In the genomic region with DNA sequence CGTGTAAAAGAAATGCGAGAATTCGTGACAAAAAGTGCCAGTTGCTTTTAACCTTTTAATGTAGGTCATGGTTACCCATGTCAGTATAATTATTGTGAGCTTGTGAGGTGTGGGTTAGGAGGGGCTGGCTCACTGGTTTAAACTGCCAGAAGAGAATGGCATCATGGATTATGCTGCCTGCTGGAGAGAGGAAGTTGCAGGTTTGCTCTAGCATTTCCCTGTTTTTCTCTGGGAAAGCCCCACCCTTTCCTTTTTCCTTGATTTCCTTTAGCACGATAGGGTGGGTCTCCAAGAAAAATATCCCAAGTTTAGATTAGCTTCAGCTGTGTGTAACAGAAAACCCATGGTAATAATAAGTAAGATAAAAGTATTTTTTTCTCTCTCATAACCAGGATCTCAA, we compare ENCODE assay signal across 19 cellular contexts. TPM values are rescaled to one million over a fixed set of nuclear protein-coding genes. Genes with fewer than 3 reads are reported as not detected.
DNase-seq lines count a peak whose midpoint lies in the region; ATAC-seq, FAIRE-seq and TF ChIP-seq lines count a peak whose summit lies in the region.
"Had no signal": no experiment of that assay in that cellular context is flagged by ENCODE, and none has a peak within 500 bp of the region (broad histone marks: within the 10 kb centered on the region; RNA-seq: fewer than 3 reads in every experiment).

No MANE protein-coding gene starts in this region.

- no peaks in the 10 kb centered on the region for H3K27me3 ChIP-seq in adrenal gland
- no peaks in the 10 kb centered on the region for H3K27me3 ChIP-seq in endothelial cell of umbilical vein (ENCODE audit: control insufficient read depth in 2 of 2, insufficient read depth in 2 of 2, low read length in 2 of 2)
- H3K27me3 ChIP-seq in mesenchymal stem cell (ENCODE audit: control insufficient read depth in 1 of 2, insufficient read depth in 1 of 2, low read length in 2 of 2): peaks cover 26 to 47% of the 10 kb centered on the region in 2 experiments
- H3K27me3 ChIP-seq in gastrocnemius medialis: no peaks in the 10 kb centered on the region
- H3K27me3 ChIP-seq: BE2C had no signal

- peak overlapping the region in 3 of 5 donors; percentile 23 to 71 (median 31) for H3K27ac ChIP-seq in adrenal gland
- no peak overlapping the region for H3K27ac ChIP-seq in endothelial cell of umbilical vein (ENCODE audit: insufficient read depth, low read depth, low read length)
- no peak overlapping the region for H3K27ac ChIP-seq in mesenchymal stem cell (ENCODE audit: low read length, poor library complexity, severe bottlenecking)
- H3K27ac ChIP-seq in gastrocnemius medialis: peak overlapping the region in 3 of 4 donors; percentile 44 to 66 (median 54)
- H3K27ac ChIP-seq: GM23248 had no signal

- no peak overlapping the region for H3K4me3 Mint-ChIP-seq in HFFc6
- H3K4me3 Mint-ChIP-seq: H9 had no signal

- H3K9me1 ChIP-seq in endothelial cell of umbilical vein (replicated peaks; ENCODE audit: control insufficient read depth, extremely low read depth, insufficient read depth, low read length): no peaks in the 10 kb centered on the region

- H3K4me1 ChIP-seq in adrenal gland (replicated peaks in 1 of 2) (peaks cover 37 to 66% of the 10 kb centered on the region in 2 donors), endothelial cell of umbilical vein (ENCODE audit: control insufficient read depth, extremely low read depth, insufficient read depth, low read length) (peaks cover 12% of the 10 kb centered on the region), mesenchymal stem cell (ENCODE audit: control insufficient read depth, insufficient read depth, low read depth, low read length) (no peaks in the 10 kb centered on the region), gastrocnemius medialis (no peaks in the 10 kb centered on the region)
- H3K4me1 ChIP-seq: BE2C had no signal

- no peaks in the 10 kb centered on the region for H3K79me1 ChIP-seq in mesenchymal stem cell (replicated peaks; ENCODE audit: low read length, poor library complexity, severe bottlenecking)

- H3K18ac ChIP-seq in mesenchymal stem cell (ENCODE audit: low read depth in 1 of 2, low read length in 2 of 2): no peak overlapping the region

- no peak overlapping the region for H4K91ac ChIP-seq in mesenchymal stem cell (ENCODE audit: low read length)

- DNase-seq in adrenal gland: no peak
- DNase-seq in endothelial cell of umbilical vein (ENCODE audit: low read depth, low spot score): peak; percentile 75
- DNase-seq in mesenchymal stem cell: no peak
- DNase-seq in gastrocnemius medialis: no peak
- DNase-seq in HFFc6: no peak
- DNase-seq in RKO (ENCODE audit: low spot score): no peak
- DNase-seq: BE2C; DMS79; GM23248; H9; KG1; NCI-H1105 treated with DMSO at 0.1 percent for 48 hours; NCI-H2029 treated with DMSO at 0.1 percent for 48 hours; NCI-H226; NCI-H510A treated with DMSO at 0.1 percent for 48 hours; NCI-H774; NK-92 treated with Interleukin-12 subunit alpha and Interleukin-12 subunit beta, amount 100 ng/mL, for 24 hours had no signal

- H4K20me1 ChIP-seq in endothelial cell of umbilical vein (replicated peaks; ENCODE audit: control insufficient read depth, extremely low read depth, insufficient read depth, low read length): no peaks in the 10 kb centered on the region

- TF ChIP-seq CTCF in adrenal gland (IDR thresholded peaks at IDR 0.05) (no peak), endothelial cell of umbilical vein (IDR thresholded peaks at IDR 0.05; ENCODE audit: extremely low read depth in 1 of 2, insufficient read depth in 1 of 2, low read depth in 1 of 2, low read length in 2 of 2) (no peak), gastrocnemius medialis (IDR thresholded peaks at IDR 0.05 in 4 of 5, conservative IDR thresholded peaks at IDR 0.05 in 1 of 5) (no peak), HFFc6 (IDR thresholded peaks at IDR 0.05) (no peak)

- H3K4me3 ChIP-seq in adrenal gland (no peak overlapping the region), endothelial cell of umbilical vein (replicated peaks in 1 of 3; ENCODE audit: insufficient read depth in 1 of 3, low read depth in 1 of 3, low read length in 3 of 3) (no peak overlapping the region), mesenchymal stem cell (ENCODE audit: insufficient read depth in 1 of 2, low read depth in 1 of 2, low read length in 2 of 2) (no peak overlapping the region), gastrocnemius medialis (no peak overlapping the region)
- H3K4me3 ChIP-seq: GM23248 had no signal

- H3K36me3 ChIP-seq in adrenal gland (replicated peaks in 1 of 2) (no peaks in the 10 kb centered on the region), endothelial cell of umbilical vein (ENCODE audit: control insufficient read depth in 2 of 2, extremely low read depth in 1 of 2, insufficient read depth in 2 of 2, low read length in 2 of 2) (no peaks in the 10 kb centered on the region), mesenchymal stem cell (ENCODE audit: control insufficient read depth in 1 of 2, insufficient read depth in 2 of 2, low read depth in 1 of 2, low read length in 2 of 2) (no peaks in the 10 kb centered on the region), gastrocnemius medialis (no peaks in the 10 kb centered on the region)
- H3K36me3 ChIP-seq: BE2C had no signal

- TF ChIP-seq POLR2A in adrenal gland (IDR thresholded peaks at IDR 0.05): no peak
- no peak for TF ChIP-seq POLR2A in endothelial cell of umbilical vein (IDR thresholded peaks at IDR 0.05; ENCODE audit: low read depth, low read length)
- no peak for TF ChIP-seq POLR2A in gastrocnemius medialis (IDR thresholded peaks at IDR 0.05)

- H3K4ac ChIP-seq in mesenchymal stem cell (ENCODE audit: low read depth in 1 of 2, low read length in 2 of 2): no peak overlapping the region

- H3K9ac ChIP-seq in endothelial cell of umbilical vein (replicated peaks; ENCODE audit: extremely low read depth, insufficient read depth, low read length) (no peak overlapping the region), mesenchymal stem cell (ENCODE audit: low read length) (no peak overlapping the region)
- H3K9ac ChIP-seq: GM23248 had no signal

- dilution Hi-C loops in endothelial cell of umbilical vein (cut with MboI; ENCODE audit: extremely low pct_ligation_motif_present, low sequenced_read_pairs): no loop called here

- in situ Hi-C loops in gastrocnemius medialis (cut with MboI; ENCODE audit: low sequenced_read_pairs in 4 of 4): no loop called here

- H3K9me3 Mint-ChIP-seq in HFFc6: no peaks in the 10 kb centered on the region

- H2AK5ac ChIP-seq in mesenchymal stem cell (ENCODE audit: low read length, severe bottlenecking): no peak overlapping the region

- 27 to 38% (median 31%) methylated on average over 4 of the region's 4 CpGs for WGBS in adrenal gland, 4 donors
- WGBS in mesenchymal stem cell: 83% methylated on average over 3 of the region's 4 CpGs

- H3K27ac Mint-ChIP-seq in HFFc6: no peak overlapping the region

- CTCF ChIA-PET in endothelial cell of umbilical vein (lab: Charles Lee): interaction anchor here (0.7 to 6.3 kb wide), 4 partner anchors 9 to 137 kb away, joined by 3 to 30 read pairs (median 8); no protein-coding TSS in a partner anchor

- H3K27me3 Mint-ChIP-seq in HFFc6 (ENCODE audit: insufficient read depth): peaks cover 42% of the 10 kb centered on the region

- no peak overlapping the region for H2BK120ac ChIP-seq in mesenchymal stem cell (ENCODE audit: low read depth, low read length)

- no peaks in the 10 kb centered on the region for H3K36me3 Mint-ChIP-seq in HFFc6 (ENCODE audit: low read depth)

- H3K79me2 ChIP-seq in endothelial cell of umbilical vein (ENCODE audit: control insufficient read depth, insufficient read depth, low read length): no peaks in the 10 kb centered on the region

- H4K8ac ChIP-seq in mesenchymal stem cell (ENCODE audit: low read length): no peak overlapping the region

- H3K4me2 ChIP-seq in endothelial cell of umbilical vein (ENCODE audit: insufficient read depth, low read length): peak overlapping the region; percentile 7
- no peak overlapping the region for H3K4me2 ChIP-seq in mesenchymal stem cell (ENCODE audit: low read length, poor library complexity, severe bottlenecking)

- POLR2A ChIA-PET in endothelial cell of umbilical vein (lab: Charles Lee): no interaction called here

- H2AFZ ChIP-seq in endothelial cell of umbilical vein (ENCODE audit: low read depth, low read length): peak overlapping the region; percentile 32
- H2AFZ ChIP-seq in mesenchymal stem cell (ENCODE audit: low read depth, low read length): peak overlapping the region; percentile 5
- H2AFZ ChIP-seq: GM23248 had no signal

- H3K4me1 Mint-ChIP-seq in HFFc6 (ENCODE audit: low read depth): no peaks in the 10 kb centered on the region

- no peak overlapping the region for H3K14ac ChIP-seq in mesenchymal stem cell (ENCODE audit: low read length in 2 of 2)

- H2BK12ac ChIP-seq in mesenchymal stem cell (ENCODE audit: low read length in 2 of 2): no peak overlapping the region

- FAIRE-seq in endothelial cell of umbilical vein (lab: Jason Lieb, UNC): peak; percentile 86

- ATAC-seq in gastrocnemius medialis (no peak), HG03469 (IDR thresholded peaks at IDR 0.05; ENCODE audit: unreplicated experiment) (no peak)
- ATAC-seq: Panc1 had no signal

- H2BK5ac ChIP-seq in mesenchymal stem cell (ENCODE audit: low read depth, low read length, poor library complexity, severe bottlenecking): no peak overlapping the region

- intact Hi-C loops in adrenal gland (cut with DNase I): no loop called here
- intact Hi-C loops in endothelial cell of umbilical vein (cut with micrococcal nuclease): no loop called here
- intact Hi-C loops in gastrocnemius medialis (cut with DNase I; ENCODE audit: low total_unique reads): no loop called here

- no peak overlapping the region for H3K23ac ChIP-seq in mesenchymal stem cell (ENCODE audit: low read length in 2 of 2)

- H3K9me3 ChIP-seq in adrenal gland (replicated peaks in 1 of 3): no peaks in the 10 kb centered on the region
- no peaks in the 10 kb centered on the region for H3K9me3 ChIP-seq in endothelial cell of umbilical vein (replicated peaks; ENCODE audit: control insufficient read depth, insufficient read depth, low read length)
- H3K9me3 ChIP-seq in mesenchymal stem cell (ENCODE audit: control insufficient read depth, low read length): no peaks in the 10 kb centered on the region
- H3K9me3 ChIP-seq in gastrocnemius medialis: no peaks in the 10 kb centered on the region
- H3K9me3 ChIP-seq: BE2C had no signal

- BruUV-seq in endothelial cell of umbilical vein (replicated peaks; lab: Mats Ljungman, UMichigan): no TSS peak

- no peak overlapping the region for H2BK15ac ChIP-seq in mesenchymal stem cell (ENCODE audit: low read depth, poor library complexity, severe bottlenecking)

RNA-seq across cellular contexts. Expression of gene NDRG4, which starts 24.7 kb away (rescaled TPM):
- total RNA-seq in adrenal gland (100 to 1,000 TPM; 194 to 952 (median 387) TPM), endothelial cell of umbilical vein (31.0 and 35.8 TPM in 2 replicates), gastrocnemius medialis (10 to 100 TPM in 2 of 4 donors, 1 to 10 TPM in 2; 2.0 to 13.3 (median 6.5) TPM)
- polyA plus RNA-seq in adrenal gland (100 to 1,000 TPM; 139 to 339 (median 176) TPM), endothelial cell of umbilical vein (74.3 and 93.9 TPM in 2 replicates)
- polyA plus RNA-seq in endothelial cell of umbilical vein (2011; cell fraction: cytosol; rRNA removed): 41.5 and 53.0 TPM in 2 replicates
- 130 and 182 TPM in 2 replicates for polyA plus RNA-seq in endothelial cell of umbilical vein (2011; cell fraction: nucleus; rRNA removed)
- 114 and 302 TPM in 2 replicates for polyA plus RNA-seq in endothelial cell of umbilical vein (2012)
- polyA minus RNA-seq in endothelial cell of umbilical vein: 94.8 and 120 TPM in 2 replicates
- not detected for polyA minus RNA-seq in endothelial cell of umbilical vein (2011; cell fraction: cytosol; rRNA and poly(A)+ RNA removed)
- polyA minus RNA-seq in endothelial cell of umbilical vein (2011; cell fraction: nucleus; rRNA and poly(A)+ RNA removed): 48.8 and 84.2 TPM in 2 replicates
- polyA plus RNA-seq in mesenchymal stem cell (2013, experiment 1 of 2): 8.0 TPM
- polyA plus RNA-seq in mesenchymal stem cell (2013, experiment 2 of 2): 8.0 TPM
- total RNA-seq in HFFc6 (2021; fragmentation: NEBNext Ultra II Directional; extraction: Animal tissue kit (Norgen Biotek cat#: 25700)): 1 to 10 TPM; 1.5 to 5.3 (median 3.6) TPM

RNA-seq across cellular contexts. Expression of gene SETD6, which starts 40.1 kb away (rescaled TPM):
- 10 to 100 TPM; 14.4 to 53.8 (median 25.5) TPM for total RNA-seq in adrenal gland
- 10 to 100 TPM; 17.9 to 40.7 (median 24.8) TPM for polyA plus RNA-seq in adrenal gland
- total RNA-seq in endothelial cell of umbilical vein: 10.4 and 16.4 TPM in 2 replicates
- polyA plus RNA-seq in endothelial cell of umbilical vein: 10.1 and 10.2 TPM in 2 replicates
- polyA plus RNA-seq in endothelial cell of umbilical vein (2011; cell fraction: cytosol; rRNA removed): 5.9 and 6.6 TPM in 2 replicates
- 46.9 and 47.4 TPM in 2 replicates for polyA plus RNA-seq in endothelial cell of umbilical vein (2011; cell fraction: nucleus; rRNA removed)
- 13.3 and 17.6 TPM in 2 replicates for polyA plus RNA-seq in endothelial cell of umbilical vein (2012)
- polyA minus RNA-seq in endothelial cell of umbilical vein: 7.6 and 8.4 TPM in 2 replicates
- polyA minus RNA-seq in endothelial cell of umbilical vein (2011; cell fraction: cytosol; rRNA and poly(A)+ RNA removed): 23.9 TPM
- polyA minus RNA-seq in endothelial cell of umbilical vein (2011; cell fraction: nucleus; rRNA and poly(A)+ RNA removed): 14.1 and 16.2 TPM in 2 replicates
- 4.6 TPM for polyA plus RNA-seq in mesenchymal stem cell (2013, experiment 1 of 2)
- 4.2 TPM for polyA plus RNA-seq in mesenchymal stem cell (2013, experiment 2 of 2)
- 10 to 100 TPM; 30.8 to 40.2 (median 38.4) TPM for total RNA-seq in gastrocnemius medialis
- total RNA-seq in HFFc6 (2021; fragmentation: NEBNext Ultra II Directional; extraction: Animal tissue kit (Norgen Biotek cat#: 25700)): 1 to 10 TPM; 1.8 to 3.5 (median 2.9) TPM

Comparison
In these comparisons a context has a peak if more than half of its experiments do, and no peak if none do; other contexts are left out.
1. H3K27ac ChIP-seq: peak in adrenal gland (3 of 5) and gastrocnemius medialis (3 of 4); none in endothelial cell of umbilical vein (single experiment) and mesenchymal stem cell (single experiment).